ENCODE assay signal across 1 cellular context in genomic region chr5:82976887-82977286, GRCh38.
TF ChIP-seq lines count a peak whose summit lies in the region.
"Not testable (repeated sequence)": the region's sequence is repeated elsewhere in the genome, so short reads cannot be mapped to it uniquely, and the experiment has no call there.

No MANE protein-coding gene starts in this region.

TF ChIP-seq in HepG2, 621 proteins besides CTCF, POLR2A, EP300 and RAD21 (continued from another document and continues in another):
- TF ChIP-seq ZNF609 (CRISPR knock-in tag; IDR thresholded peaks at IDR 0.05; ENCODE audit: borderline replicate concordance), result peak; percentile 84
- TF ChIP-seq HDAC2 (CRISPR knock-in tag; IDR thresholded peaks at IDR 0.05), result peak; percentile 94
- TF ChIP-seq SMYD3 (CRISPR knock-in tag; IDR thresholded peaks at IDR 0.05), result 0 out of 2 replicates have a peak, but pooled peaks have one; percentile 82
- TF ChIP-seq, protein P1, sequence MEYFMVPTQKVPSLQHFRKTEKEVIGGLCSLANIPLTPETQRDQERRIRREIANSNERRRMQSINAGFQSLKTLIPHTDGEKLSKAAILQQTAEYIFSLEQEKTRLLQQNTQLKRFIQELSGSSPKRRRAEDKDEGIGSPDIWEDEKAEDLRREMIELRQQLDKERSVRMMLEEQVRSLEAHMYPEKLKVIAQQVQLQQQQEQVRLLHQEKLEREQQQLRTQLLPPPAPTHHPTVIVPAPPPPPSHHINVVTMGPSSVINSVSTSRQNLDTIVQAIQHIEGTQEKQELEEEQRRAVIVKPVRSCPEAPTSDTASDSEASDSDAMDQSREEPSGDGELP (IDR thresholded peaks at IDR 0.05; ENCODE audit: borderline replicate concordance, low read depth), result peak; percentile 55; the same call in 1 of the 2 replicates
- peak; percentile 87 for TF ChIP-seq PHF21A (CRISPR knock-in tag; IDR thresholded peaks at IDR 0.05)
- 0 out of 2 replicates have a peak, but pooled peaks have one; percentile 48 for TF ChIP-seq ZNF335 (CRISPR knock-in tag; IDR thresholded peaks at IDR 0.05)
- peak; percentile 67 for TF ChIP-seq HDAC1 (CRISPR knock-in tag; IDR thresholded peaks at IDR 0.05)
- TF ChIP-seq ZSCAN5A (CRISPR knock-in tag; IDR thresholded peaks at IDR 0.05; ENCODE audit: borderline replicate concordance), result peak; percentile 73; the same call in 1 of the 2 replicates
- peak; percentile 66; the same call in 1 of the 2 replicates for TF ChIP-seq ZNF788 (CRISPR knock-in tag; IDR thresholded peaks at IDR 0.05; ENCODE audit: borderline replicate concordance)
- TF ChIP-seq, protein P2, sequence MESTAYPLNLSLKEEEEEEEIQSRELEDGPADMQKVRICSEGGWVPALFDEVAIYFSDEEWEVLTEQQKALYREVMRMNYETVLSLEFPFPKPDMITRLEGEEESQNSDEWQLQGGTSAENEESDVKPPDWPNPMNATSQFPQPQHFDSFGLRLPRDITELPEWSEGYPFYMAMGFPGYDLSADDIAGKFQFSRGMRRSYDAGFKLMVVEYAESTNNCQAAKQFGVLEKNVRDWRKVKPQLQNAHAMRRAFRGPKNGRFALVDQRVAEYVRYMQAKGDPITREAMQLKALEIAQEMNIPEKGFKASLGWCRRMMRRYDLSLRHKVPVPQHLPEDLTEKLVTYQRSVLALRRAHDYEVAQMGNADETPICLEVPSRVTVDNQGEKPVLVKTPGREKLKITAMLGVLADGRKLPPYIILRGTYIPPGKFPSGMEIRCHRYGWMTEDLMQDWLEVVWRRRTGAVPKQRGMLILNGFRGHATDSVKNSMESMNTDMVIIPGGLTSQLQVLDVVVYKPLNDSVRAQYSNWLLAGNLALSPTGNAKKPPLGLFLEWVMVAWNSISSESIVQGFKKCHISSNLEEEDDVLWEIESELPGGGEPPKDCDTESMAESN (CRISPR knock-in tag; conservative IDR thresholded peaks at IDR 0.05), result peak; percentile 32; the same call in 1 of the 2 replicates
- peak; percentile 88 for TF ChIP-seq TCF7 (IDR thresholded peaks at IDR 0.05; ENCODE audit: low read depth)
- TF ChIP-seq FOSL1 (CRISPR knock-in tag; IDR thresholded peaks at IDR 0.05; ENCODE audit: borderline replicate concordance), result peak; percentile 81; the same call in 1 of the 2 replicates
- TF ChIP-seq MAX (IDR thresholded peaks at IDR 0.05), result 0 out of 2 replicates have a peak, but pooled peaks have one; percentile 10
- TF ChIP-seq, protein P3, sequence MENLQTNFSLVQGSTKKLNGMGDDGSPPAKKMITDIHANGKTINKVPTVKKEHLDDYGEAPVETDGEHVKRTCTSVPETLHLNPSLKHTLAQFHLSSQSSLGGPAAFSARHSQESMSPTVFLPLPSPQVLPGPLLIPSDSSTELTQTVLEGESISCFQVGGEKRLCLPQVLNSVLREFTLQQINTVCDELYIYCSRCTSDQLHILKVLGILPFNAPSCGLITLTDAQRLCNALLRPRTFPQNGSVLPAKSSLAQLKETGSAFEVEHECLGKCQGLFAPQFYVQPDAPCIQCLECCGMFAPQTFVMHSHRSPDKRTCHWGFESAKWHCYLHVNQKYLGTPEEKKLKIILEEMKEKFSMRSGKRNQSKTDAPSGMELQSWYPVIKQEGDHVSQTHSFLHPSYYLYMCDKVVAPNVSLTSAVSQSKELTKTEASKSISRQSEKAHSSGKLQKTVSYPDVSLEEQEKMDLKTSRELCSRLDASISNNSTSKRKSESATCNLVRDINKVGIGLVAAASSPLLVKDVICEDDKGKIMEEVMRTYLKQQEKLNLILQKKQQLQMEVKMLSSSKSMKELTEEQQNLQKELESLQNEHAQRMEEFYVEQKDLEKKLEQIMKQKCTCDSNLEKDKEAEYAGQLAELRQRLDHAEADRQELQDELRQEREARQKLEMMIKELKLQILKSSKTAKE (CRISPR knock-in tag; IDR thresholded peaks at IDR 0.05; ENCODE audit: borderline replicate concordance), result peak; percentile 84
- peak; percentile 84; the same call in 1 of the 2 replicates for TF ChIP-seq CBX5 (CRISPR knock-in tag; IDR thresholded peaks at IDR 0.05; ENCODE audit: borderline replicate concordance)
- TF ChIP-seq ETV5 (CRISPR knock-in tag; IDR thresholded peaks at IDR 0.05; ENCODE audit: borderline replicate concordance), result peak; percentile 83
- peak; percentile 60; the same call in 1 of the 2 replicates for TF ChIP-seq MIXL1 (CRISPR knock-in tag; IDR thresholded peaks at IDR 0.05)
- TF ChIP-seq ZNF430 (CRISPR knock-in tag; IDR thresholded peaks at IDR 0.05), result peak; percentile 53; the same call in 1 of the 2 replicates
- TF ChIP-seq, protein P4, sequence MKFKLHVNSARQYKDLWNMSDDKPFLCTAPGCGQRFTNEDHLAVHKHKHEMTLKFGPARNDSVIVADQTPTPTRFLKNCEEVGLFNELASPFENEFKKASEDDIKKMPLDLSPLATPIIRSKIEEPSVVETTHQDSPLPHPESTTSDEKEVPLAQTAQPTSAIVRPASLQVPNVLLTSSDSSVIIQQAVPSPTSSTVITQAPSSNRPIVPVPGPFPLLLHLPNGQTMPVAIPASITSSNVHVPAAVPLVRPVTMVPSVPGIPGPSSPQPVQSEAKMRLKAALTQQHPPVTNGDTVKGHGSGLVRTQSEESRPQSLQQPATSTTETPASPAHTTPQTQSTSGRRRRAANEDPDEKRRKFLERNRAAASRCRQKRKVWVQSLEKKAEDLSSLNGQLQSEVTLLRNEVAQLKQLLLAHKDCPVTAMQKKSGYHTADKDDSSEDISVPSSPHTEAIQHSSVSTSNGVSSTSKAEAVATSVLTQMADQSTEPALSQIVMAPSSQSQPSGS (CRISPR knock-in tag; IDR thresholded peaks at IDR 0.05), result peak; percentile 79
- TF ChIP-seq NFKBIZ (CRISPR knock-in tag; IDR thresholded peaks at IDR 0.05), result peak; percentile 94
- peak; percentile 59; the same call in 1 of the 2 replicates for TF ChIP-seq ZBTB25 (CRISPR knock-in tag; IDR thresholded peaks at IDR 0.05)
- peak; percentile 53; the same call in 1 of the 2 replicates for TF ChIP-seq ZBTB26 (CRISPR knock-in tag; IDR thresholded peaks at IDR 0.05; ENCODE audit: borderline replicate concordance)
- TF ChIP-seq SMAD3 (CRISPR knock-in tag; IDR thresholded peaks at IDR 0.05), result peak; percentile 84; the same call in 1 of the 2 replicates
- TF ChIP-seq, protein P5, sequence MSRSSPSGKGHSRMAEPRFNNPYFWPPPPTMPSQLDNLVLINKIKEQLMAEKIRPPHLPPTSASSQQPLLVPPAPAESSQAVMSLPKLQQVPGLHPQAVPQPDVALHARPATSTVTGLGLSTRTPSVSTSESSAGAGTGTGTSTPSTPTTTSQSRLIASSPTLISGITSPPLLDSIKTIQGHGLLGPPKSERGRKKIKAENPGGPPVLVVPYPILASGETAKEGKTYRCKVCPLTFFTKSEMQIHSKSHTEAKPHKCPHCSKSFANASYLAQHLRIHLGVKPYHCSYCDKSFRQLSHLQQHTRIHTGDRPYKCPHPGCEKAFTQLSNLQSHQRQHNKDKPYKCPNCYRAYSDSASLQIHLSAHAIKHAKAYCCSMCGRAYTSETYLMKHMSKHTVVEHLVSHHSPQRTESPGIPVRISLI (CRISPR knock-in tag; IDR thresholded peaks at IDR 0.05; ENCODE audit: borderline replicate concordance), result peak; percentile 51; the same call in 1 of the 2 replicates
- TF ChIP-seq, protein P6, sequence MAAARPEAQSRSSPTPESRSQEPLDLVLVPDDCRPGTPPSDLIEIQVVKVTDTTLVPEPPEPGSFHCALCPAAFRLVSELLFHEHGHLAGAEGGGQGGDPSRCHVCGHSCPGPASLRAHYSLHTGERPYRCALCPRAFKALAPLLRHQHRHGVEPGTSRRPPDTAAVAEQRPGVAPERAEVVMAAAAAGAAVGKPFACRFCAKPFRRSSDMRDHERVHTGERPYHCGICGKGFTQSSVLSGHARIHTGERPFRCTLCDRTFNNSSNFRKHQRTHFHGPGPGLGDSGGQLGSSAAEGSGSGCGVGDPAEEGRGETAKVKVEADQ (CRISPR knock-in tag; IDR thresholded peaks at IDR 0.05; ENCODE audit: borderline replicate concordance), result 0 out of 2 replicates have a peak, but pooled peaks have one; percentile 44
- TF ChIP-seq, protein P7, sequence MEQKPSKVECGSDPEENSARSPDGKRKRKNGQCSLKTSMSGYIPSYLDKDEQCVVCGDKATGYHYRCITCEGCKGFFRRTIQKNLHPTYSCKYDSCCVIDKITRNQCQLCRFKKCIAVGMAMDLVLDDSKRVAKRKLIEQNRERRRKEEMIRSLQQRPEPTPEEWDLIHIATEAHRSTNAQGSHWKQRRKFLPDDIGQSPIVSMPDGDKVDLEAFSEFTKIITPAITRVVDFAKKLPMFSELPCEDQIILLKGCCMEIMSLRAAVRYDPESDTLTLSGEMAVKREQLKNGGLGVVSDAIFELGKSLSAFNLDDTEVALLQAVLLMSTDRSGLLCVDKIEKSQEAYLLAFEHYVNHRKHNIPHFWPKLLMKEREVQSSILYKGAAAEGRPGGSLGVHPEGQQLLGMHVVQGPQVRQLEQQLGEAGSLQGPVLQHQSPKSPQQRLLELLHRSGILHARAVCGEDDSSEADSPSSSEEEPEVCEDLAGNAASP (CRISPR knock-in tag; IDR thresholded peaks at IDR 0.05; ENCODE audit: borderline replicate concordance), result peak; percentile 91; the same call in 1 of the 2 replicates
- TF ChIP-seq TBL1XR1 (IDR thresholded peaks at IDR 0.05; ENCODE audit: borderline replicate concordance, low read length, partially characterized antibody), result peak; percentile 37
- TF ChIP-seq HNF4G (IDR thresholded peaks at IDR 0.05; ENCODE audit: borderline replicate concordance, low read depth, low read length), result peak; percentile 83; the same call in 1 of the 2 replicates
- TF ChIP-seq HNF4G (CRISPR knock-in tag; IDR thresholded peaks at IDR 0.05; ENCODE audit: borderline replicate concordance, low read depth), result peak; percentile 89
- 0 out of 2 replicates have a peak, but pooled peaks have one; percentile 40 for TF ChIP-seq ETV6 (CRISPR knock-in tag; conservative IDR thresholded peaks at IDR 0.05)
- peak; percentile 85 for TF ChIP-seq HOXD1 (CRISPR knock-in tag; IDR thresholded peaks at IDR 0.05)
- TF ChIP-seq CREM (IDR thresholded peaks at IDR 0.05), result peak; percentile 85
- TF ChIP-seq CREM (CRISPR knock-in tag; IDR thresholded peaks at IDR 0.05), result not testable (repeated sequence)
- TF ChIP-seq KAT8 (CRISPR knock-in tag; IDR thresholded peaks at IDR 0.05), result peak; percentile 78
